Comparison of ENCODE assay signal across 11 cellular contexts in the genomic region with DNA sequence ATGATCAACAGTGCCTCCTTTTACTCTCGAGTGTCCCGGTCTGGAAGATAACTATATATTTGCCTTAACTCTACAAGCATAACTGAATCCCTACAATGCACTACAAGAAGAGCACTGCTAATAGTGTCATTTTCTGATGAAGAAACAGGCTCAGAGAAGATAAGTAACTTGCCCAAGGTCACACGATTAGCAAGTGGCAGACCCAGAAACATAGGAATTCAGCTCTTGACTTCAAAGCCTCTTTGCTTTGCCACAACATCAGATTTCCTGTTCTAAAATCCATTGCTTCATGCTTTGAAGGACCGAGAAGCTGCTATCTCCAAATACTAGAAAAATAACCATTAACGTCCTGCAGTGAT.
DNase-seq lines count a peak whose midpoint lies in the region; ATAC-seq and TF ChIP-seq lines count a peak whose summit lies in the region.
"Had no signal": no experiment of that assay in that cellular context is flagged by ENCODE, and none has a peak within 500 bp of the region (broad histone marks: within the 10 kb centered on the region; RNA-seq: fewer than 3 reads in every experiment).

No MANE protein-coding gene starts in this region.

- peaks cover 6% of the 10 kb centered on the region for H3K9me3 ChIP-seq in RWPE2 (ENCODE audit: severe bottlenecking)
- peaks cover 3 to 6% of the 10 kb centered on the region in 2 donors for H3K9me3 ChIP-seq in muscle layer of duodenum (ENCODE audit: control insufficient read depth in 1 of 2, low read length in 2 of 2)
- no peaks in the 10 kb centered on the region for H3K9me3 ChIP-seq in tibial artery

- no peak overlapping the region for H3K4me3 Mint-ChIP-seq in CD14-positive monocyte

- TF ChIP-seq CTCF in RWPE2 (IDR thresholded peaks at IDR 0.05; ENCODE audit: poor library complexity, severe bottlenecking) (no peak), tibial artery (IDR thresholded peaks at IDR 0.05) (no peak), CD14-positive monocyte (IDR thresholded peaks at IDR 0.05) (no peak)

- H3K36me3 ChIP-seq in RWPE2 (ENCODE audit: low read depth) (no peaks in the 10 kb centered on the region), muscle layer of duodenum (ENCODE audit: control insufficient read depth in 1 of 2, insufficient read depth in 2 of 2, low read length in 2 of 2) (no peaks in the 10 kb centered on the region), tibial artery (no peaks in the 10 kb centered on the region)

- no peaks in the 10 kb centered on the region for H3K4me1 Mint-ChIP-seq in CD14-positive monocyte

- no peak overlapping the region for H3K4me3 ChIP-seq in RWPE2 (ENCODE audit: severe bottlenecking)
- no peak overlapping the region for H3K4me3 ChIP-seq in muscle layer of duodenum (ENCODE audit: low read depth in 1 of 2, low read length in 2 of 2)
- no peak overlapping the region for H3K4me3 ChIP-seq in tibial artery
- H3K4me3 ChIP-seq: GM12878 had no signal

- no peak overlapping the region for H3K27ac Mint-ChIP-seq in CD14-positive monocyte

- no peaks in the 10 kb centered on the region for H3K36me3 Mint-ChIP-seq in CD14-positive monocyte

- ATAC-seq in RWPE2 (ENCODE audit: low read depth), result no peak
- ATAC-seq: GM12878 had no signal

- H3K4me1 ChIP-seq in RWPE2 (ENCODE audit: insufficient read depth, poor library complexity, severe bottlenecking) (peaks cover 17% of the 10 kb centered on the region), muscle layer of duodenum (ENCODE audit: control insufficient read depth in 1 of 2, insufficient read depth in 2 of 2, low read length in 2 of 2) (peaks cover 0 to 15% of the 10 kb centered on the region in 2 donors), tibial artery (peaks cover 0 to 44% (median 39%) of the 10 kb centered on the region in 4 donors)

- intact Hi-C loops in tibial artery (cut with DNase I; ENCODE audit: low total_unique reads) (no loop called here), CD14-positive monocyte (cut with micrococcal nuclease) (no loop called here)

- no peak for DNase-seq in RWPE2 (ENCODE audit: low spot score)
- DNase-seq in caudate nucleus (lab: John Stamatoyannopoulos, UW), result no peak
- DNase-seq in tibial artery, result no peak
- DNase-seq in CD14-positive monocyte (ENCODE audit: low spot score), result no peak
- DNase-seq in NCI-H345 treated with DMSO at 0.1 percent for 48 hours (lab: John Stamatoyannopoulos, UW; ENCODE audit: unreplicated experiment), result no peak
- DNase-seq in NCI-H2029 treated with DMSO at 0.1 percent for 48 hours (lab: John Stamatoyannopoulos, UW), result no peak
- DNase-seq: activated naive CD4-positive, alpha-beta T cell treated with Interleukin-2 at 50 U/mL for 16 hours; NK-92 treated with Interleukin-12 subunit alpha and Interleukin-12 subunit beta, amount 100 ng/mL, for 24 hours had no signal

- peaks cover 2 to 13% (median 3%) of the 10 kb centered on the region in 3 donors for H3K27me3 Mint-ChIP-seq in CD14-positive monocyte (ENCODE audit: low read depth in 3 of 3)

- H3K27ac ChIP-seq in RWPE2 (ENCODE audit: poor library complexity, severe bottlenecking), result peak overlapping the region; percentile 94
- peak overlapping the region; percentile 60 for H3K27ac ChIP-seq in caudate nucleus (ENCODE audit: low read depth, low read length)
- H3K27ac ChIP-seq in muscle layer of duodenum (ENCODE audit: low read length), result peak overlapping the region; percentile 6
- H3K27ac ChIP-seq in tibial artery, result peak overlapping the region; percentile 63
- H3K27ac ChIP-seq: VCaP had no signal

- no peaks in the 10 kb centered on the region for H3K27me3 ChIP-seq in RWPE2 (ENCODE audit: insufficient read depth, poor library complexity, severe bottlenecking)
- no peaks in the 10 kb centered on the region for H3K27me3 ChIP-seq in muscle layer of duodenum (ENCODE audit: low read depth, low read length)
- no peaks in the 10 kb centered on the region for H3K27me3 ChIP-seq in tibial artery

- peaks cover 2 to 13% (median 8%) of the 10 kb centered on the region in 7 donors for H3K9me3 Mint-ChIP-seq in CD14-positive monocyte

Comparison
In these comparisons a context has a peak if more than half of its experiments do, and no peak if none do; other contexts are left out.
1. H3K27ac ChIP-seq: peak in every context shown above with its lines; median percentile 94 in RWPE2; 63 in tibial artery; 60 in caudate nucleus; 6 in muscle layer of duodenum.